22 cellular contexts compared by ENCODE assay signal in genomic region chr6:113287396-113287795, GRCh38.
DNase-seq lines count a peak whose midpoint lies in the region; ATAC-seq and TF ChIP-seq lines count a peak whose summit lies in the region.
"Had no signal": no experiment of that assay in that cellular context is flagged by ENCODE, and none has a peak within 500 bp of the region (broad histone marks: within the 10 kb centered on the region; RNA-seq: fewer than 3 reads in every experiment).

No MANE protein-coding gene starts in this region.

- H3K27me3 ChIP-seq in suprapubic skin = no peaks in the 10 kb centered on the region
- no peaks in the 10 kb centered on the region for H3K27me3 ChIP-seq in GM23338 (ENCODE audit: insufficient read depth)
- H3K27me3 ChIP-seq: right atrium auricular region, SJCRH30 had no signal

- H2AFZ ChIP-seq in GM23338 = no peak overlapping the region

- H3K4me1 Mint-ChIP-seq in activated T-cell treated with anti-CD3 and anti-CD28 coated beads, Interleukin-2, amount 50 U/mL, for 4 hours (ENCODE audit: low read depth) = no peaks in the 10 kb centered on the region
- H3K4me1 Mint-ChIP-seq in GM23338 = peaks cover 8% of the 10 kb centered on the region; the same call in 2 of the 3 replicates

- H3K4me3 Mint-ChIP-seq in activated T-cell treated with anti-CD3 and anti-CD28 coated beads, Interleukin-2, amount 50 U/mL, for 4 hours = no peak overlapping the region
- H3K4me3 Mint-ChIP-seq in GM23338 = no peak overlapping the region
- H3K4me3 Mint-ChIP-seq: type B pancreatic cell had no signal

- H3K4me1 ChIP-seq in suprapubic skin (no peaks in the 10 kb centered on the region), GM23338 (ENCODE audit: insufficient read depth) (peaks cover 10% of the 10 kb centered on the region)
- H3K4me1 ChIP-seq: A549, right atrium auricular region had no signal

- H3K4me3 ChIP-seq in GM12864 (ENCODE audit: low read depth, low read length) = no peak overlapping the region
- no peak overlapping the region for H3K4me3 ChIP-seq in suprapubic skin
- no peak overlapping the region for H3K4me3 ChIP-seq in GM23338
- H3K4me3 ChIP-seq: A549, right atrium auricular region, SJCRH30 had no signal

- H3K36me3 ChIP-seq in suprapubic skin (no peaks in the 10 kb centered on the region), GM23338 (ENCODE audit: insufficient read depth) (no peaks in the 10 kb centered on the region)
- H3K36me3 ChIP-seq: right atrium auricular region, SJCRH30 had no signal

- H3K27ac ChIP-seq in suprapubic skin = no peak overlapping the region
- H3K27ac ChIP-seq in GM23338 (ENCODE audit: low read depth) = no peak overlapping the region
- H3K27ac ChIP-seq: A549, C4-2B, right atrium auricular region, SJCRH30 had no signal

- peaks cover 3% of the 10 kb centered on the region for H3K27me3 Mint-ChIP-seq in activated T-cell treated with anti-CD3 and anti-CD28 coated beads, Interleukin-2, amount 50 U/mL, for 4 hours (ENCODE audit: low read depth)
- peaks cover 7% of the 10 kb centered on the region for H3K27me3 Mint-ChIP-seq in GM23338 (ENCODE audit: insufficient read depth, low read depth, poor library complexity)
- H3K27me3 Mint-ChIP-seq: type B pancreatic cell had no signal

- TF ChIP-seq CTCF in GM12864 (IDR thresholded peaks at IDR 0.05; ENCODE audit: low read depth, low read length, missing control alignments) (no peak), suprapubic skin (IDR thresholded peaks at IDR 0.05) (no peak), GM23338 (conservative IDR thresholded peaks at IDR 0.05; ENCODE audit: low read depth in 2 of 2) (no peak)

- DNase-seq in GM12864 (ENCODE audit: low read depth) = peak; percentile 5
- DNase-seq in suprapubic skin (ENCODE audit: low spot score in 2 of 2) = no peak
- no peak for DNase-seq in NAMALWA (ENCODE audit: low spot score)
- DNase-seq in activated T-cell treated with anti-CD3 and anti-CD28 coated beads, Interleukin-2, amount 50 U/mL, for 4 hours = no peak
- no peak for DNase-seq in GM23338 (ENCODE audit: low spot score)
- DNase-seq: activated CD4-positive, CD25-positive, alpha-beta regulatory T cell; NCI-H2081 treated with DMSO at 0.1 percent for 48 hours; NCI-H69; nucleus accumbens; OCI-M1; SJCRH30; stimulated activated naive CD4-positive, alpha-beta T cell; T-helper 2 cell had no signal

- H4K20me1 ChIP-seq in GM23338 (replicated peaks; ENCODE audit: insufficient read depth) = no peaks in the 10 kb centered on the region

- H3K4me2 ChIP-seq in GM23338 = no peak overlapping the region
- H3K4me2 ChIP-seq: A549 had no signal

- no peaks in the 10 kb centered on the region for H3F3A ChIP-seq in GM23338 (replicated peaks; ENCODE audit: low read depth)

- no peak for TF ChIP-seq POLR2A in suprapubic skin (IDR thresholded peaks at IDR 0.05)

- no peak overlapping the region for H3K27ac Mint-ChIP-seq in GM23338
- H3K27ac Mint-ChIP-seq: activated T-helper 2 cell treated with anti-CD3 and anti-CD28 coated beads, Interferon-gamma antibody, Interleukin-2, Interleukin-4, amounts not matched to agents 10 μg/mL and 5 μg/mL and 100 μg/mL, durations not matched to agents 14 hours and 24 hours and 36 hours; IgD-negative memory B cell; type B pancreatic cell had no signal

- no peaks in the 10 kb centered on the region for H3K79me2 ChIP-seq in GM23338 (replicated peaks; ENCODE audit: insufficient read depth)

- ATAC-seq in GM18907 (IDR thresholded peaks at IDR 0.05; ENCODE audit: unreplicated experiment) (peak; percentile 88), HG02642 (IDR thresholded peaks at IDR 0.05; ENCODE audit: poor library complexity, unreplicated experiment) (peak; percentile 52), HG03457 (IDR thresholded peaks at IDR 0.05; ENCODE audit: unreplicated experiment) (peak; percentile 64), GM23338 (no peak)
- no peak for ATAC-seq in activated T-cell treated with anti-CD3 and anti-CD28 coated beads, Interleukin-2, amount 50 U/mL, for 4 hours
- ATAC-seq: A549 had no signal

- 63% methylated on average over 2 of the region's 2 CpGs for WGBS in suprapubic skin

- H3K9me3 ChIP-seq in suprapubic skin = no peaks in the 10 kb centered on the region
- H3K9me3 ChIP-seq: SJCRH30 had no signal

- no peak for TF ChIP-seq EP300 in suprapubic skin (IDR thresholded peaks at IDR 0.05)

- peaks cover 7% of the 10 kb centered on the region for H3K9me3 Mint-ChIP-seq in activated T-cell treated with anti-CD3 and anti-CD28 coated beads, Interleukin-2, amount 50 U/mL, for 4 hours
- peaks cover 23% of the 10 kb centered on the region for H3K9me3 Mint-ChIP-seq in GM23338
- H3K9me3 Mint-ChIP-seq: activated T-helper 2 cell treated with anti-CD3 and anti-CD28 coated beads, Interferon-gamma antibody, Interleukin-2, Interleukin-4, amounts not matched to agents 10 μg/mL and 5 μg/mL and 100 μg/mL, durations not matched to agents 14 hours and 24 hours and 36 hours had no signal

- H3K36me3 Mint-ChIP-seq in activated T-cell treated with anti-CD3 and anti-CD28 coated beads, Interleukin-2, amount 50 U/mL, for 4 hours (ENCODE audit: insufficient read depth) = no peaks in the 10 kb centered on the region
- peaks cover 22% of the 10 kb centered on the region for H3K36me3 Mint-ChIP-seq in GM23338 (ENCODE audit: low read depth)
- H3K36me3 Mint-ChIP-seq: IgD-negative memory B cell, type B pancreatic cell had no signal

- H3K9me2 ChIP-seq in GM23338 (ENCODE audit: insufficient read depth) = peaks cover 6% of the 10 kb centered on the region; the same call in 1 of the 2 replicates

TF ChIP-seq in GM23338, 12 proteins besides CTCF, POLR2A, EP300 and RAD21 (continues in another document):
- TF ChIP-seq ETS1 (IDR thresholded peaks at IDR 0.05) (no peak), ZNF462 (CRISPR knock-in tag; IDR thresholded peaks at IDR 0.05) (no peak), POLR2AphosphoS5 (IDR thresholded peaks at IDR 0.05; ENCODE audit: low read depth) (no peak)

Comparison
In these comparisons a context has a peak if more than half of its experiments do, and no peak if none do; other contexts are left out.
1. ATAC-seq: peak in GM18907 (single experiment), HG02642 (single experiment) and HG03457 (single experiment); none in activated T-cell treated with anti-CD3 and anti-CD28 coated beads, Interleukin-2, amount 50 U/mL, for 4 hours (0 of 2) and GM23338 (single experiment).